ENCODE assay signal across 25 cellular contexts in the genomic region with DNA sequence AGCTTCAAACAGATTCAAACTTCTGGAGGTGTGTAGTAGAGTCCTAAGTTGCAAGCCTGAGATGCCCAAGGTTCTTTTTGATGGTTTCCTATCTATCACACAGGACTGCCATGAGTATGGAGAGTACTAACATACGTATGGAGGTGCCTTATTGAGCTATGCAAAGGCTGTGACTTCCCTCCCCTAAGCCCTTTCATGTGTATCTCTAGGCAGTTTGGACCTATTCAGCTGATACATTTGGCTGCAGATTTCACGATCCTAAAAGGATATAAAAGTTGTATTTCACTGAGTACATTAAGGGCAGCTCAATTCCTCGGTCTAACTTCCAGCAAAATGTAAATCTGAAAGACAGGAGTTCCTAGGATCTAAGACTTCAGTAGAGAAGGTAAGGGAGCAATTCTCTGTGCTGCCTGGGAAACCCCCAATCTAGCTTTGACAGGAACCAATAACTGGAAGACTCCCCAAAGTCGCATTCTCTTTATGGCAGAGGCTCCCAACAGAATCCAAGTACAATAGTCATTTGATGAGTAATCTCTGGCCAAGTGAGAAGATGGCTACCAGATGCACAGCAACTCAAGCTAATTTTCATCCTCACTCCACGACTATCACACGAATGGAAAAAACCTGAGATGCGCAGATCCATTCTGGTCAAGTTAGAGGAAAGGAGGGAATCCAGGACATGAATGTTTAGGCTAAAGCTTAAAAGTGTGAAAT.
DNase-seq lines count a peak whose midpoint lies in the region; ATAC-seq, FAIRE-seq and TF ChIP-seq lines count a peak whose summit lies in the region.
"Had no signal": no experiment of that assay in that cellular context is flagged by ENCODE, and none has a peak within 500 bp of the region (broad histone marks: within the 10 kb centered on the region; RNA-seq: fewer than 3 reads in every experiment).

No MANE protein-coding gene starts in this region.

- no peak overlapping the region for H3K4me3 Mint-ChIP-seq in progenitor cell of endocrine pancreas (ENCODE audit: low read depth)
- H3K4me3 Mint-ChIP-seq: CD4-positive, alpha-beta memory T cell; T-helper 1 cell treated with Interleukin-12 subunit alpha and Interleukin-12 subunit beta and Interleukin-4 antibody, amounts not matched to agents 30 μg/mL and 1 μg/mL, for 36 hours had no signal

- POLR2A ChIA-PET in K562 (lab: Yijun Ruan, JAX) = interaction anchor here (0.6 to 1.1 kb wide), 4 partner anchors 19 to 1174 kb away, joined by 3 to 5 read pairs (median 4); no protein-coding TSS in a partner anchor

- H3K9me2 ChIP-seq in GM23248 (ENCODE audit: insufficient read depth) = no peaks in the 10 kb centered on the region

- no peak for TF ChIP-seq RAD21 in K562 (CRISPR knock-in tag; conservative IDR thresholded peaks at IDR 0.05 in 1 of 2, IDR thresholded peaks at IDR 0.05 in 1 of 2)

- ATAC-seq in K562 (peak; percentile 61), GM21367 (IDR thresholded peaks at IDR 0.05; ENCODE audit: unreplicated experiment) (no peak), GM21529 (IDR thresholded peaks at IDR 0.05; ENCODE audit: unreplicated experiment) (no peak)
- ATAC-seq: HCT116, Right ventricle myocardium inferior had no signal

- BruUV-seq in K562 (replicated peaks; lab: Mats Ljungman, UMichigan) = no TSS peak

- CTCF ChIA-PET in K562 (lab: Yijun Ruan, JAX; ENCODE audit: low intra/inter-chr PET ratio) = no interaction called here

- H3K4me1 ChIP-seq in GM23248 (ENCODE audit: insufficient read depth) (peaks cover 4% of the 10 kb centered on the region; the same call in 1 of the 2 replicates), K562 (replicated peaks in 1 of 2; ENCODE audit: control insufficient read depth in 2 of 2, insufficient read depth in 2 of 2, low read length in 2 of 2) (no peaks in the 10 kb centered on the region)
- H3K4me1 ChIP-seq: BLaER1 treated with 17β-estradiol and CSF1 and Interleukin-3, amounts not matched to agents 10 nM and 100 nM; Peyer's patch had no signal

- H3K4me2 ChIP-seq in GM23248 (ENCODE audit: unreplicated experiment) (no peak overlapping the region), K562 (ENCODE audit: insufficient read depth, low read length) (no peak overlapping the region)
- H3K4me2 ChIP-seq: BLaER1 treated with 17β-estradiol and CSF1 and Interleukin-3, amounts not matched to agents 10 nM and 100 nM had no signal

- no peak overlapping the region for H3K27ac ChIP-seq in GM23248
- no peak overlapping the region for H3K27ac ChIP-seq in K562 (ENCODE audit: extremely low read depth, low read depth, low read length)
- H3K27ac ChIP-seq: BLaER1 treated with 17β-estradiol and CSF1 and Interleukin-3, amounts not matched to agents 10 nM and 100 nM; Peyer's patch; SJSA1 had no signal

- H3K79me2 ChIP-seq in GM23248 (ENCODE audit: insufficient read depth) (no peaks in the 10 kb centered on the region), K562 (ENCODE audit: control insufficient read depth, insufficient read depth, low read length) (no peaks in the 10 kb centered on the region)

- intact Hi-C loops in K562 (cut with micrococcal nuclease) = no loop called here

- H3K9me3 ChIP-seq in GM23248 (ENCODE audit: low read depth) (no peaks in the 10 kb centered on the region), K562 (replicated peaks; ENCODE audit: control insufficient read depth, insufficient read depth, low read depth, low read length) (no peaks in the 10 kb centered on the region)
- H3K9me3 ChIP-seq: BLaER1 treated with 17β-estradiol and CSF1 and Interleukin-3, amounts not matched to agents 10 nM and 100 nM; Caco-2; Peyer's patch; SJSA1 had no signal

- H3K9me3 Mint-ChIP-seq in progenitor cell of endocrine pancreas (ENCODE audit: low read depth) = no peaks in the 10 kb centered on the region
- H3K9me3 Mint-ChIP-seq: T-helper 1 cell treated with Interleukin-12 subunit alpha and Interleukin-12 subunit beta and Interleukin-4 antibody, amounts not matched to agents 30 μg/mL and 1 μg/mL, for 36 hours had no signal

- in situ Hi-C loops in GM23248 (cut with MboI) = no loop called here
- in situ Hi-C loops in K562 (cut with MboI) = no loop called here

- DNase-seq in EL = peak; percentile 52
- DNase-seq in GM23248 = peak; percentile 52
- no peak for DNase-seq in K562 (ENCODE audit: extremely low read depth in 1 of 4, low spot score in 3 of 4)
- DNase-seq in progenitor cell of endocrine pancreas (ENCODE audit: low spot score, unreplicated experiment) = no peak
- DNase-seq in ecto neural progenitor cell (ENCODE audit: low spot score) = no peak
- DNase-seq: Caco-2; CD4-positive, alpha-beta memory T cell; DMS153; GOT3; KBM-7; NCI-H1092; NCI-H1436; NCI-H187 treated with DMSO at 0.1 percent for 48 hours; NCI-H2107; NCI-H2227 treated with DMSO at 0.1 percent for 48 hours; NCI-H510A treated with DMSO at 0.1 percent for 48 hours; NCI-H748 treated with DMSO at 0.1 percent for 48 hours; Peyer's patch had no signal

- H3F3A ChIP-seq in GM23248 (ENCODE audit: insufficient read depth) = no peaks in the 10 kb centered on the region

- TF ChIP-seq EP300 in K562 (IDR thresholded peaks at IDR 0.05; ENCODE audit: low read length) = no peak

- H3K4me3 ChIP-seq in GM23248 = no peak overlapping the region
- H3K4me3 ChIP-seq in K562 = no peak overlapping the region
- H3K4me3 ChIP-seq: BLaER1 treated with 17β-estradiol and CSF1 and Interleukin-3, amounts not matched to agents 10 nM and 100 nM; Peyer's patch; SJSA1 had no signal

- no peaks in the 10 kb centered on the region for H3K27me3 Mint-ChIP-seq in progenitor cell of endocrine pancreas

- H3K9me1 ChIP-seq in K562 (ENCODE audit: control insufficient read depth, insufficient read depth, low read length) = no peaks in the 10 kb centered on the region

- H3K36me3 ChIP-seq in GM23248 (ENCODE audit: low read depth) (peaks cover 30% of the 10 kb centered on the region), K562 (ENCODE audit: control insufficient read depth, insufficient read depth, low read length) (peaks cover 33% of the 10 kb centered on the region)

- peaks cover 19% of the 10 kb centered on the region for H3K36me3 Mint-ChIP-seq in progenitor cell of endocrine pancreas (ENCODE audit: insufficient read depth)

- FAIRE-seq in K562 (lab: Jason Lieb, UNC) = no peak

- peak; percentile 65 for TF ChIP-seq POLR2A in K562 (conservative IDR thresholded peaks at IDR 0.05)

- peak overlapping the region; percentile 17 for H3K27ac Mint-ChIP-seq in progenitor cell of endocrine pancreas
- H3K27ac Mint-ChIP-seq: CD4-positive, alpha-beta memory T cell; T-helper 1 cell treated with Interleukin-12 subunit alpha and Interleukin-12 subunit beta and Interleukin-4 antibody, amounts not matched to agents 30 μg/mL and 1 μg/mL, for 36 hours had no signal

- H4K20me1 ChIP-seq in GM23248 (ENCODE audit: insufficient read depth) (no peaks in the 10 kb centered on the region), K562 (replicated peaks; ENCODE audit: control insufficient read depth, insufficient read depth, low read length) (no peaks in the 10 kb centered on the region)
- H4K20me1 ChIP-seq: BLaER1 treated with 17β-estradiol and CSF1 and Interleukin-3, amounts not matched to agents 10 nM and 100 nM had no signal

- no peak overlapping the region for H3K9ac ChIP-seq in GM23248
- H3K9ac ChIP-seq in K562 (ENCODE audit: insufficient read depth in 1 of 2, low read depth in 2 of 2, low read length in 2 of 2) = no peak overlapping the region
- H3K9ac ChIP-seq: BLaER1 treated with 17β-estradiol and CSF1 and Interleukin-3, amounts not matched to agents 10 nM and 100 nM had no signal

- H2AFZ ChIP-seq in GM23248 (no peak overlapping the region), K562 (ENCODE audit: low read depth, low read length) (no peak overlapping the region)

- H3K4me1 Mint-ChIP-seq in progenitor cell of endocrine pancreas (ENCODE audit: low read depth) = peaks cover 8% of the 10 kb centered on the region
- H3K4me1 Mint-ChIP-seq: CD4-positive, alpha-beta memory T cell had no signal

- H3K27me3 ChIP-seq in GM23248 (replicated peaks; ENCODE audit: insufficient read depth) (no peaks in the 10 kb centered on the region), K562 (ENCODE audit: control insufficient read depth in 2 of 2, insufficient read depth in 2 of 2, low read length in 2 of 2) (0 out of 5 replicates have a peak, but pooled peaks cover 0 to 2% of the 10 kb centered on the region in 2 experiments)
- H3K27me3 ChIP-seq: BLaER1 treated with 17β-estradiol and CSF1 and Interleukin-3, amounts not matched to agents 10 nM and 100 nM; Peyer's patch; SJSA1 had no signal

- TF ChIP-seq CTCF in K562 (IDR thresholded peaks at IDR 0.05 in 2 of 3, conservative IDR thresholded peaks at IDR 0.05 in 1 of 3; ENCODE audit: insufficient read depth in 2 of 3, low read depth in 1 of 3, low read length in 3 of 3) = no peak
- TF ChIP-seq CTCF in progenitor cell of endocrine pancreas (IDR thresholded peaks at IDR 0.05; ENCODE audit: unreplicated experiment) = no peak

- 65 to 66% methylated on average over 7 of the region's 7 CpGs for WGBS in GM23248 (ENCODE audit: low coverage in 1 of 2, low lambda C conversion rate in 2 of 2, missing lambda C conversion rate in 2 of 2), 2 experiments
- WGBS in K562 (ENCODE audit: insufficient coverage, low coverage, missing lambda C conversion rate) = 76% methylated on average over 7 of the region's 7 CpGs

Comparison
In these comparisons a context has a peak if more than half of its experiments do, and no peak if none do; other contexts are left out.
1. DNase-seq: peak in EL (single experiment) and GM23248 (single experiment); none in K562 (0 of 4), progenitor cell of endocrine pancreas (single experiment) and ecto neural progenitor cell (single experiment).